Comparison of ENCODE assay signal across 8 cellular contexts in the genomic region with DNA sequence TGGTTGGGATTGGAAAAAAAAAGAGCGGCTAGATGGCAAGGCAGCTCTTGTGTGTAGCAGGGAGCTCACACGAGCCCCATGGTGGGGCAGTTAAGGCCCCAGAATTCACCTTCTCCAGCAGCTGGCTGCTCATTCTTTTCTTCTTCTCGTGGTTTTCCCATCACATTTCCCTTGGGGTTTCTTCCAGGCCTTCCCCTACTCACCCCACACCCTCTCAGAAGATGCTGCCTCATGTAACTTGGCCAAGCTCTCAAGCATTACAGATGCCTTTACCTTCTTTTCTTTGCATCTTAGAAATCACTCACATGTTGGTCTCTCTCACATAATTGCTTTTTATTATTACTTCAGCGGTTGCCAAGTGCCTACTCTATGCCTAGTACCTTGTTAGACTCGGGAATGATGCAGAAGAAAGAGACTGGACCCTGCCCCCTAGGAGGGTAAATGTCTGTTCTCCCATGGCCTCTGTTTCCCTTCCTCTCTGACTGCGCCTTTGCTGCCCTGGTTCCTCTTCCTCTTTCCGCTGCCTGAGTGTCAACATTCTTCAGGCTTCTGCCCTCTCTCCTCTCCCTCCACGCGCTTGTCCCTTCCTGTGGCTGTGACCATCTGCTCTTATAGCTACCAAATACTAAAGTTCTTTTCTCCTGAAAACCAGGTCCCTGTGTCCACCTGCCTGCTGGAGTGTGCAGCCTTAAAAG. TPM values are rescaled to one million over a fixed set of nuclear protein-coding genes. Genes with fewer than 3 reads are reported as not detected.
DNase-seq lines count a peak whose midpoint lies in the region; ATAC-seq and TF ChIP-seq lines count a peak whose summit lies in the region.

No MANE protein-coding gene starts in this region.

- H3K27me3 ChIP-seq in CD4-positive, alpha-beta T cell (ENCODE audit: control insufficient read depth, insufficient read depth, low read length), result no peaks in the 10 kb centered on the region
- H3K27me3 ChIP-seq in brain microvascular endothelial cell (replicated peaks), result no peaks in the 10 kb centered on the region

- H3K27me3 Mint-ChIP-seq in CD4-positive, alpha-beta T cell, result no peaks in the 10 kb centered on the region

- H3K4me3 Mint-ChIP-seq in CD4-positive, alpha-beta T cell, result peak overlapping the region; percentile 54

- H3K36me3 Mint-ChIP-seq in CD4-positive, alpha-beta T cell (ENCODE audit: low read depth), result peaks cover 32% of the 10 kb centered on the region

- ATAC-seq in CD4-positive, alpha-beta T cell (ENCODE audit: poor library complexity), result no peak
- no peak for ATAC-seq in GM21360 (IDR thresholded peaks at IDR 0.05; ENCODE audit: unreplicated experiment)
- no peak for ATAC-seq in GM19452 (IDR thresholded peaks at IDR 0.05; ENCODE audit: unreplicated experiment)

- DNase-seq in CD4-positive, alpha-beta T cell, result no peak
- DNase-seq in MV-4-11 (lab: John Stamatoyannopoulos, UW) (peak; percentile 89), brain microvascular endothelial cell (peak; percentile 24), mucosa of gallbladder (ENCODE audit: low spot score) (peak; percentile 32), SHP77 (lab: John Stamatoyannopoulos, UW) (no peak)
- no peak for DNase-seq in activated T-cell treated with anti-CD3 and anti-CD28 coated beads, Interleukin-2, amount 50 U/mL, for 1 hour

- CTCF ChIA-PET in CD4-positive, alpha-beta T cell (lab: Charles Lee), result no interaction called here

- no peak overlapping the region for H3K4me3 ChIP-seq in brain microvascular endothelial cell (ENCODE audit: low read depth, low read length)

- no peaks in the 10 kb centered on the region for H3K36me3 ChIP-seq in brain microvascular endothelial cell (replicated peaks)

- peak overlapping the region; percentile 79 for H3K27ac Mint-ChIP-seq in CD4-positive, alpha-beta T cell

- POLR2A ChIA-PET in CD4-positive, alpha-beta T cell (lab: Charles Lee), result interaction anchor here (1.0 kb wide), 1 partner anchor 9 kb away, joined by 5 read pairs; no protein-coding TSS in a partner anchor

- no peak for TF ChIP-seq CTCF in CD4-positive, alpha-beta T cell (IDR thresholded peaks at IDR 0.05)
- no peak for TF ChIP-seq CTCF in brain microvascular endothelial cell (IDR thresholded peaks at IDR 0.05; ENCODE audit: low read depth, low read length, missing control alignments)

- peaks cover 81% of the 10 kb centered on the region for H3K4me1 Mint-ChIP-seq in CD4-positive, alpha-beta T cell (ENCODE audit: low read depth)

- intact Hi-C loops in CD4-positive, alpha-beta T cell (cut with DNase I, micrococcal nuclease), result no loop called here

- no peaks in the 10 kb centered on the region for H3K9me3 Mint-ChIP-seq in CD4-positive, alpha-beta T cell

- H3K27ac ChIP-seq in CD4-positive, alpha-beta T cell (ENCODE audit: low read depth, low read length), result peak overlapping the region; percentile 5
- H3K27ac ChIP-seq in brain microvascular endothelial cell, result peak overlapping the region; percentile 88

- in situ Hi-C loops in brain microvascular endothelial cell (cut with HindIII; ENCODE audit: low pct_ligation_motif_present, low sequenced_read_pairs), result no loop called here

- no peaks in the 10 kb centered on the region for H3K9me3 ChIP-seq in CD4-positive, alpha-beta T cell (ENCODE audit: control insufficient read depth, low read length)

RNA-seq across cellular contexts. Expression of gene PPARD, which starts 28.6 kb away (rescaled TPM):
- 10 to 100 TPM; 34.1 to 37.0 TPM for total RNA-seq in CD4-positive, alpha-beta T cell
- total RNA-seq in mucosa of gallbladder, result 27.9 TPM

Comparison
In these comparisons a context has a peak if more than half of its experiments do, and no peak if none do; other contexts are left out.
1. DNase-seq: peak in MV-4-11 (single experiment), brain microvascular endothelial cell (single experiment) and mucosa of gallbladder (single experiment); none in CD4-positive, alpha-beta T cell (0 of 10), SHP77 (0 of 2) and activated T-cell treated with anti-CD3 and anti-CD28 coated beads, Interleukin-2, amount 50 U/mL, for 1 hour (single experiment).